Comparison of ENCODE assay signal across 1 cellular context in the genomic region with DNA sequence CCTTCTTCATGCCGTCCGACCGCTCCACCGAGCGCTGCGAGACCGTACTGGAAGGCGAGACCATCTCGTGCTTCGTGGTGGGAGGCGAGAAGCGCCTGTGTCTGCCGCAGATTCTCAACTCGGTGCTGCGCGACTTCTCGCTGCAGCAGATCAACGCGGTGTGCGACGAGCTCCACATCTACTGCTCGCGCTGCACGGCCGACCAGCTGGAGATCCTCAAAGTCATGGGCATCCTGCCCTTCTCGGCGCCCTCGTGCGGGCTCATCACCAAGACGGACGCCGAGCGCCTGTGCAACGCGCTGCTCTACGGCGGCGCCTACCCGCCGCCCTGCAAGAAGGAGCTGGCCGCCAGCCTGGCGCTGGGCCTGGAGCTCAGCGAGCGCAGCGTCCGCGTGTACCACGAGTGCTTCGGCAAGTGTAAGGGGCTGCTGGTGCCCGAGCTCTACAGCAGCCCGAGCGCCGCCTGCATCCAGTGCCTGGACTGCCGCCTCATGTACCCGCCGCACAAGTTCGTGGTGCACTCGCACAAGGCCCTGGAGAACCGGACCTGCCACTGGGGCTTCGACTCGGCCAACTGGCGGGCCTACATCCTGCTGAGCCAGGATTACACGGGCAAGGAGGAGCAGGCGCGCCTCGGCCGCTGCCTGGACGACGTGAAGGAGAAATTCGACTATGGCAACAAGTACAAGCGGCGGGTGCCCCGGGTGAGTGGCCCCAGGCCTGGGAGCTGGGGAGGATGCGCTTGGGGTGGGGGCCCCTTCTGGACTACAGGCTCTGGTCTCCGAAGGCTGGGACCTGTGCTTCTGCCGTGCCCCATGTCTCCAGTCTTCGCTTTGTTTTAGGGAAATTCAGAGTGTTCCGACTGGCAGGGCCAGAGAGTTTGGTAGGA.
TF ChIP-seq lines count a peak whose summit lies in the region.

No MANE protein-coding gene starts in this region.

TF ChIP-seq in HepG2, 621 proteins besides CTCF, POLR2A, EP300 and RAD21 (continued from another document and continues in another):
- TF ChIP-seq SRSF9 (IDR thresholded peaks at IDR 0.05; ENCODE audit: borderline replicate concordance, insufficient read depth, low read depth, low read length, poor library complexity, severe bottlenecking) (no peak), HMG20A (CRISPR knock-in tag; IDR thresholded peaks at IDR 0.05; ENCODE audit: borderline replicate concordance) (no peak), ZNF776 (CRISPR knock-in tag; IDR thresholded peaks at IDR 0.05) (no peak), YEATS4 (CRISPR knock-in tag; IDR thresholded peaks at IDR 0.05; ENCODE audit: borderline replicate concordance) (no peak), ZNF383 (CRISPR knock-in tag; IDR thresholded peaks at IDR 0.05; ENCODE audit: borderline replicate concordance) (no peak), ZNF101 (CRISPR knock-in tag; IDR thresholded peaks at IDR 0.05; ENCODE audit: borderline replicate concordance, low read depth) (no peak), ZMAT3 (CRISPR knock-in tag; conservative IDR thresholded peaks at IDR 0.05) (no peak), HOXD1 (CRISPR knock-in tag; IDR thresholded peaks at IDR 0.05) (no peak), SNAPC2 (CRISPR knock-in tag; IDR thresholded peaks at IDR 0.05) (no peak), HMG20B (CRISPR knock-in tag; conservative IDR thresholded peaks at IDR 0.05) (no peak), ZNF891 (CRISPR knock-in tag; IDR thresholded peaks at IDR 0.05) (no peak), SP1 (IDR thresholded peaks at IDR 0.05) (no peak), SP1 (CRISPR knock-in tag; IDR thresholded peaks at IDR 0.05) (no peak), ZFP82 (CRISPR knock-in tag; IDR thresholded peaks at IDR 0.05; ENCODE audit: borderline replicate concordance) (no peak), MXD4 (CRISPR knock-in tag; IDR thresholded peaks at IDR 0.05) (no peak), PITX1 (CRISPR knock-in tag; IDR thresholded peaks at IDR 0.05) (no peak), ZNF552 (CRISPR knock-in tag; IDR thresholded peaks at IDR 0.05; ENCODE audit: borderline replicate concordance) (no peak), SNAI1 (CRISPR knock-in tag; IDR thresholded peaks at IDR 0.05; ENCODE audit: borderline replicate concordance) (no peak), HHEX (CRISPR knock-in tag; IDR thresholded peaks at IDR 0.05) (no peak), GABPB1 (CRISPR knock-in tag; IDR thresholded peaks at IDR 0.05) (peak; percentile 46; the same call in 1 of the 2 replicates), NKX3-1 (CRISPR knock-in tag; IDR thresholded peaks at IDR 0.05) (no peak), TSC22D2 (CRISPR knock-in tag; IDR thresholded peaks at IDR 0.05; ENCODE audit: borderline replicate concordance) (no peak), ZNF496 (CRISPR knock-in tag; IDR thresholded peaks at IDR 0.05; ENCODE audit: insufficient replicate concordance) (no peak), HNF4G (IDR thresholded peaks at IDR 0.05; ENCODE audit: borderline replicate concordance, low read depth, low read length) (no peak), HNF4G (CRISPR knock-in tag; IDR thresholded peaks at IDR 0.05; ENCODE audit: borderline replicate concordance, low read depth) (no peak), ZNF441 (CRISPR knock-in tag; IDR thresholded peaks at IDR 0.05; ENCODE audit: borderline replicate concordance) (no peak), NR2F2 (IDR thresholded peaks at IDR 0.05; ENCODE audit: borderline replicate concordance, low read depth) (no peak), ZSCAN25 (CRISPR knock-in tag; IDR thresholded peaks at IDR 0.05) (no peak), ARHGAP35 (CRISPR knock-in tag; IDR thresholded peaks at IDR 0.05; ENCODE audit: borderline replicate concordance) (no peak)
- TF ChIP-seq, protein P1, sequence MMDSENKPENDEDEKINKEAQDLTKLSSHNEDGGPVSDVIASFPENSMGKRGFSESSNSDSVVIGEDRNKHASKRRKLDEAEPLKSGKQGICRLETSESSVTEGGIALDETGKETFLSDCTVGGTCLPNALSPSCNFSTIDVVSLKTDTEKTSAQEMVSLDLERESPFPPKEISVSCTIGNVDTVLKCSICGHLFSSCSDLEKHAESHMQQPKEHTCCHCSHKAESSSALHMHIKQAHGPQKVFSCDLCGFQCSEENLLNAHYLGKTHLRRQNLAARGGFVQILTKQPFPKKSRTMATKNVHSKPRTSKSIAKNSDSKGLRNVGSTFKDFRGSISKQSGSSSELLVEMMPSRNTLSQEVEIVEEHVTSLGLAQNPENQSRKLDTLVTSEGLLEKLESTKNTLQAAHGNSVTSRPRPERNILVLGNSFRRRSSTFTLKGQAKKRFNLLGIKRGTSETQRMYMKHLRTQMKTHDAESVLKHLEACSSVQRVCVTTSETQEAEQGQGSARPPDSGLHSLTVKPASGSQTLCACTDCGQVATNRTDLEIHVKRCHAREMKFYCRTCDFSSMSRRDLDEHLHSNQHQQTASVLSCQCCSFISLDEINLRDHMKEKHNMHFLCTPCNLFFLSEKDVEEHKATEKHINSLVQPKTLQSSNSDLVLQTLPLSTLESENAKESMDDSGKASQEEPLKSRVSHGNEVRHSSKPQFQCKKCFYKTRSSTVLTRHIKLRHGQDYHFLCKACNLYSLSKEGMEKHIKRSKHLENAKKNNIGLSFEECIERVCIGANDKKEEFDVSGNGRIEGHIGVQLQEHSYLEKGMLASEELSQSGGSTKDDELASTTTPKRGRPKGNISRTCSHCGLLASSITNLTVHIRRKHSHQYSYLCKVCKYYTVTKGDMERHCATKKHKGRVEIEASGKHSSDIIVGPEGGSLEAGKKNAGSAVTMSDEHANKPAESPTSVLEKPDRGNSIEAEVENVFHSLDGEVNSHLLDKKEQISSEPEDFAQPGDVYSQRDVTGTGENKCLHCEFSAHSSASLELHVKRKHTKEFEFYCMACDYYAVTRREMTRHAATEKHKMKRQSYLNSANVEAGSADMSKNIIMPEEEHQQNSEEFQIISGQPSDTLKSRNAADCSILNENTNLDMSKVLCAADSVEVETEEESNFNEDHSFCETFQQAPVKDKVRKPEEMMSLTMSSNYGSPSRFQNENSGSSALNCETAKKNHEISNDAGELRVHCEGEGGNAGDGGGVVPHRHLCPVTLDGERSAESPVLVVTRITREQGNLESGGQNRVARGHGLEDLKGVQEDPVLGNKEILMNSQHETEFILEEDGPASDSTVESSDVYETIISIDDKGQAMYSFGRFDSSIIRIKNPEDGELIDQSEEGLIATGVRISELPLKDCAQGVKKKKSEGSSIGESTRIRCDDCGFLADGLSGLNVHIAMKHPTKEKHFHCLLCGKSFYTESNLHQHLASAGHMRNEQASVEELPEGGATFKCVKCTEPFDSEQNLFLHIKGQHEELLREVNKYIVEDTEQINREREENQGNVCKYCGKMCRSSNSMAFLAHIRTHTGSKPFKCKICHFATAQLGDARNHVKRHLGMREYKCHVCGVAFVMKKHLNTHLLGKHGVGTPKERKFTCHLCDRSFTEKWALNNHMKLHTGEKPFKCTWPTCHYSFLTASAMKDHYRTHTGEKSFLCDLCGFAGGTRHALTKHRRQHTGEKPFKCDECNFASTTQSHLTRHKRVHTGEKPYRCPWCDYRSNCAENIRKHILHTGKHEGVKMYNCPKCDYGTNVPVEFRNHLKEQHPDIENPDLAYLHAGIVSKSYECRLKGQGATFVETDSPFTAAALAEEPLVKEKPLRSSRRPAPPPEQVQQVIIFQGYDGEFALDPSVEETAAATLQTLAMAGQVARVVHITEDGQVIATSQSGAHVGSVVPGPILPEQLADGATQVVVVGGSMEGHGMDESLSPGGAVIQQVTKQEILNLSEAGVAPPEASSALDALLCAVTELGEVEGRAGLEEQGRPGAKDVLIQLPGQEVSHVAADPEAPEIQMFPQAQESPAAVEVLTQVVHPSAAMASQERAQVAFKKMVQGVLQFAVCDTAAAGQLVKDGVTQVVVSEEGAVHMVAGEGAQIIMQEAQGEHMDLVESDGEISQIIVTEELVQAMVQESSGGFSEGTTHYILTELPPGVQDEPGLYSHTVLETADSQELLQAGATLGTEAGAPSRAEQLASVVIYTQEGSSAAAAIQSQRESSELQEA (CRISPR knock-in tag; IDR thresholded peaks at IDR 0.05; ENCODE audit: not compliant biosample characterization): no peak
- TF ChIP-seq, protein P2, sequence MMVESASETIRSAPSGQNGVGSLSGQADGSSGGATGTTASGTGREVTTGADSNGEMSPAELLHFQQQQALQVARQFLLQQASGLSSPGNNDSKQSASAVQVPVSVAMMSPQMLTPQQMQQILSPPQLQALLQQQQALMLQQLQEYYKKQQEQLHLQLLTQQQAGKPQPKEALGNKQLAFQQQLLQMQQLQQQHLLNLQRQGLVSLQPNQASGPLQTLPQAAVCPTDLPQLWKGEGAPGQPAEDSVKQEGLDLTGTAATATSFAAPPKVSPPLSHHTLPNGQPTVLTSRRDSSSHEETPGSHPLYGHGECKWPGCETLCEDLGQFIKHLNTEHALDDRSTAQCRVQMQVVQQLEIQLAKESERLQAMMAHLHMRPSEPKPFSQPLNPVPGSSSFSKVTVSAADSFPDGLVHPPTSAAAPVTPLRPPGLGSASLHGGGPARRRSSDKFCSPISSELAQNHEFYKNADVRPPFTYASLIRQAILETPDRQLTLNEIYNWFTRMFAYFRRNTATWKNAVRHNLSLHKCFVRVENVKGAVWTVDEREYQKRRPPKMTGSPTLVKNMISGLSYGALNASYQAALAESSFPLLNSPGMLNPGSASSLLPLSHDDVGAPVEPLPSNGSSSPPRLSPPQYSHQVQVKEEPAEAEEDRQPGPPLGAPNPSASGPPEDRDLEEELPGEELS (CRISPR knock-in tag; IDR thresholded peaks at IDR 0.05): no peak
- TF ChIP-seq, protein P3, sequence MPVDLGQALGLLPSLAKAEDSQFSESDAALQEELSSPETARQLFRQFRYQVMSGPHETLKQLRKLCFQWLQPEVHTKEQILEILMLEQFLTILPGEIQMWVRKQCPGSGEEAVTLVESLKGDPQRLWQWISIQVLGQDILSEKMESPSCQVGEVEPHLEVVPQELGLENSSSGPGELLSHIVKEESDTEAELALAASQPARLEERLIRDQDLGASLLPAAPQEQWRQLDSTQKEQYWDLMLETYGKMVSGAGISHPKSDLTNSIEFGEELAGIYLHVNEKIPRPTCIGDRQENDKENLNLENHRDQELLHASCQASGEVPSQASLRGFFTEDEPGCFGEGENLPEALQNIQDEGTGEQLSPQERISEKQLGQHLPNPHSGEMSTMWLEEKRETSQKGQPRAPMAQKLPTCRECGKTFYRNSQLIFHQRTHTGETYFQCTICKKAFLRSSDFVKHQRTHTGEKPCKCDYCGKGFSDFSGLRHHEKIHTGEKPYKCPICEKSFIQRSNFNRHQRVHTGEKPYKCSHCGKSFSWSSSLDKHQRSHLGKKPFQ (CRISPR knock-in tag; IDR thresholded peaks at IDR 0.05; ENCODE audit: insufficient replicate concordance): no peak
- TF ChIP-seq, protein P4, sequence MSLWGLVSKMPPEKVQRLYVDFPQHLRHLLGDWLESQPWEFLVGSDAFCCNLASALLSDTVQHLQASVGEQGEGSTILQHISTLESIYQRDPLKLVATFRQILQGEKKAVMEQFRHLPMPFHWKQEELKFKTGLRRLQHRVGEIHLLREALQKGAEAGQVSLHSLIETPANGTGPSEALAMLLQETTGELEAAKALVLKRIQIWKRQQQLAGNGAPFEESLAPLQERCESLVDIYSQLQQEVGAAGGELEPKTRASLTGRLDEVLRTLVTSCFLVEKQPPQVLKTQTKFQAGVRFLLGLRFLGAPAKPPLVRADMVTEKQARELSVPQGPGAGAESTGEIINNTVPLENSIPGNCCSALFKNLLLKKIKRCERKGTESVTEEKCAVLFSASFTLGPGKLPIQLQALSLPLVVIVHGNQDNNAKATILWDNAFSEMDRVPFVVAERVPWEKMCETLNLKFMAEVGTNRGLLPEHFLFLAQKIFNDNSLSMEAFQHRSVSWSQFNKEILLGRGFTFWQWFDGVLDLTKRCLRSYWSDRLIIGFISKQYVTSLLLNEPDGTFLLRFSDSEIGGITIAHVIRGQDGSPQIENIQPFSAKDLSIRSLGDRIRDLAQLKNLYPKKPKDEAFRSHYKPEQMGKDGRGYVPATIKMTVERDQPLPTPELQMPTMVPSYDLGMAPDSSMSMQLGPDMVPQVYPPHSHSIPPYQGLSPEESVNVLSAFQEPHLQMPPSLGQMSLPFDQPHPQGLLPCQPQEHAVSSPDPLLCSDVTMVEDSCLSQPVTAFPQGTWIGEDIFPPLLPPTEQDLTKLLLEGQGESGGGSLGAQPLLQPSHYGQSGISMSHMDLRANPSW (CRISPR knock-in tag; IDR thresholded peaks at IDR 0.05; ENCODE audit: borderline replicate concordance): no peak
- TF ChIP-seq, protein P5, sequence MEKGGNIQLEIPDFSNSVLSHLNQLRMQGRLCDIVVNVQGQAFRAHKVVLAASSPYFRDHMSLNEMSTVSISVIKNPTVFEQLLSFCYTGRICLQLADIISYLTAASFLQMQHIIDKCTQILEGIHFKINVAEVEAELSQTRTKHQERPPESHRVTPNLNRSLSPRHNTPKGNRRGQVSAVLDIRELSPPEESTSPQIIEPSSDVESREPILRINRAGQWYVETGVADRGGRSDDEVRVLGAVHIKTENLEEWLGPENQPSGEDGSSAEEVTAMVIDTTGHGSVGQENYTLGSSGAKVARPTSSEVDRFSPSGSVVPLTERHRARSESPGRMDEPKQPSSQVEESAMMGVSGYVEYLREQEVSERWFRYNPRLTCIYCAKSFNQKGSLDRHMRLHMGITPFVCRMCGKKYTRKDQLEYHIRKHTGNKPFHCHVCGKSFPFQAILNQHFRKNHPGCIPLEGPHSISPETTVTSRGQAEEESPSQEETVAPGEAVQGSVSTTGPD (CRISPR knock-in tag; IDR thresholded peaks at IDR 0.05): no peak
- TF ChIP-seq, protein P6, sequence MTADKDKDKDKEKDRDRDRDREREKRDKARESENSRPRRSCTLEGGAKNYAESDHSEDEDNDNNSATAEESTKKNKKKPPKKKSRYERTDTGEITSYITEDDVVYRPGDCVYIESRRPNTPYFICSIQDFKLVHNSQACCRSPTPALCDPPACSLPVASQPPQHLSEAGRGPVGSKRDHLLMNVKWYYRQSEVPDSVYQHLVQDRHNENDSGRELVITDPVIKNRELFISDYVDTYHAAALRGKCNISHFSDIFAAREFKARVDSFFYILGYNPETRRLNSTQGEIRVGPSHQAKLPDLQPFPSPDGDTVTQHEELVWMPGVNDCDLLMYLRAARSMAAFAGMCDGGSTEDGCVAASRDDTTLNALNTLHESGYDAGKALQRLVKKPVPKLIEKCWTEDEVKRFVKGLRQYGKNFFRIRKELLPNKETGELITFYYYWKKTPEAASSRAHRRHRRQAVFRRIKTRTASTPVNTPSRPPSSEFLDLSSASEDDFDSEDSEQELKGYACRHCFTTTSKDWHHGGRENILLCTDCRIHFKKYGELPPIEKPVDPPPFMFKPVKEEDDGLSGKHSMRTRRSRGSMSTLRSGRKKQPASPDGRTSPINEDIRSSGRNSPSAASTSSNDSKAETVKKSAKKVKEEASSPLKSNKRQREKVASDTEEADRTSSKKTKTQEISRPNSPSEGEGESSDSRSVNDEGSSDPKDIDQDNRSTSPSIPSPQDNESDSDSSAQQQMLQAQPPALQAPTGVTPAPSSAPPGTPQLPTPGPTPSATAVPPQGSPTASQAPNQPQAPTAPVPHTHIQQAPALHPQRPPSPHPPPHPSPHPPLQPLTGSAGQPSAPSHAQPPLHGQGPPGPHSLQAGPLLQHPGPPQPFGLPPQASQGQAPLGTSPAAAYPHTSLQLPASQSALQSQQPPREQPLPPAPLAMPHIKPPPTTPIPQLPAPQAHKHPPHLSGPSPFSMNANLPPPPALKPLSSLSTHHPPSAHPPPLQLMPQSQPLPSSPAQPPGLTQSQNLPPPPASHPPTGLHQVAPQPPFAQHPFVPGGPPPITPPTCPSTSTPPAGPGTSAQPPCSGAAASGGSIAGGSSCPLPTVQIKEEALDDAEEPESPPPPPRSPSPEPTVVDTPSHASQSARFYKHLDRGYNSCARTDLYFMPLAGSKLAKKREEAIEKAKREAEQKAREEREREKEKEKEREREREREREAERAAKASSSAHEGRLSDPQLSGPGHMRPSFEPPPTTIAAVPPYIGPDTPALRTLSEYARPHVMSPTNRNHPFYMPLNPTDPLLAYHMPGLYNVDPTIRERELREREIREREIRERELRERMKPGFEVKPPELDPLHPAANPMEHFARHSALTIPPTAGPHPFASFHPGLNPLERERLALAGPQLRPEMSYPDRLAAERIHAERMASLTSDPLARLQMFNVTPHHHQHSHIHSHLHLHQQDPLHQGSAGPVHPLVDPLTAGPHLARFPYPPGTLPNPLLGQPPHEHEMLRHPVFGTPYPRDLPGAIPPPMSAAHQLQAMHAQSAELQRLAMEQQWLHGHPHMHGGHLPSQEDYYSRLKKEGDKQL (CRISPR knock-in tag; IDR thresholded peaks at IDR 0.05; ENCODE audit: low read depth): no peak
